1 cellular context compared by ENCODE assay signal in genomic region chr9:85741112-85741874, GRCh38.
TF ChIP-seq lines count a peak whose summit lies in the region.

No MANE protein-coding gene starts in this region.

TF ChIP-seq in HepG2, 621 proteins besides CTCF, POLR2A, EP300 and RAD21 (continued from another document and continues in another):
- TF ChIP-seq, protein P1, sequence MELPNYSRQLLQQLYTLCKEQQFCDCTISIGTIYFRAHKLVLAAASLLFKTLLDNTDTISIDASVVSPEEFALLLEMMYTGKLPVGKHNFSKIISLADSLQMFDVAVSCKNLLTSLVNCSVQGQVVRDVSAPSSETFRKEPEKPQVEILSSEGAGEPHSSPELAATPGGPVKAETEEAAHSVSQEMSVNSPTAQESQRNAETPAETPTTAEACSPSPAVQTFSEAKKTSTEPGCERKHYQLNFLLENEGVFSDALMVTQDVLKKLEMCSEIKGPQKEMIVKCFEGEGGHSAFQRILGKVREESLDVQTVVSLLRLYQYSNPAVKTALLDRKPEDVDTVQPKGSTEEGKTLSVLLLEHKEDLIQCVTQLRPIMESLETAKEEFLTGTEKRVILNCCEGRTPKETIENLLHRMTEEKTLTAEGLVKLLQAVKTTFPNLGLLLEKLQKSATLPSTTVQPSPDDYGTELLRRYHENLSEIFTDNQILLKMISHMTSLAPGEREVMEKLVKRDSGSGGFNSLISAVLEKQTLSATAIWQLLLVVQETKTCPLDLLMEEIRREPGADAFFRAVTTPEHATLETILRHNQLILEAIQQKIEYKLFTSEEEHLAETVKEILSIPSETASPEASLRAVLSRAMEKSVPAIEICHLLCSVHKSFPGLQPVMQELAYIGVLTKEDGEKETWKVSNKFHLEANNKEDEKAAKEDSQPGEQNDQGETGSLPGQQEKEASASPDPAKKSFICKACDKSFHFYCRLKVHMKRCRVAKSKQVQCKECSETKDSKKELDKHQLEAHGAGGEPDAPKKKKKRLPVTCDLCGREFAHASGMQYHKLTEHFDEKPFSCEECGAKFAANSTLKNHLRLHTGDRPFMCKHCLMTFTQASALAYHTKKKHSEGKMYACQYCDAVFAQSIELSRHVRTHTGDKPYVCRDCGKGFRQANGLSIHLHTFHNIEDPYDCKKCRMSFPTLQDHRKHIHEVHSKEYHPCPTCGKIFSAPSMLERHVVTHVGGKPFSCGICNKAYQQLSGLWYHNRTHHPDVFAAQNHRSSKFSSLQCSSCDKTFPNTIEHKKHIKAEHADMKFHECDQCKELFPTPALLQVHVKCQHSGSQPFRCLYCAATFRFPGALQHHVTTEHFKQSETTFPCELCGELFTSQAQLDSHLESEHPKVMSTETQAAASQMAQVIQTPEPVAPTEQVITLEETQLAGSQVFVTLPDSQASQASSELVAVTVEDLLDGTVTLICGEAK (IDR thresholded peaks at IDR 0.05) = no peak
- TF ChIP-seq, protein P1 (CRISPR knock-in tag; IDR thresholded peaks at IDR 0.05) = peak; percentile 38; the same call in 1 of the 2 replicates
- TF ChIP-seq ZNF230 (CRISPR knock-in tag; IDR thresholded peaks at IDR 0.05) (no peak), NFE2L1 (CRISPR knock-in tag; IDR thresholded peaks at IDR 0.05; ENCODE audit: borderline replicate concordance) (no peak), ZNF550 (CRISPR knock-in tag; IDR thresholded peaks at IDR 0.05; ENCODE audit: borderline replicate concordance) (no peak), TFE3 (CRISPR knock-in tag; IDR thresholded peaks at IDR 0.05) (no peak), ZNF205 (CRISPR knock-in tag; IDR thresholded peaks at IDR 0.05) (no peak), MAFG (CRISPR knock-in tag; IDR thresholded peaks at IDR 0.05) (no peak), SOX13 (IDR thresholded peaks at IDR 0.05) (no peak), SOX13 (CRISPR knock-in tag; conservative IDR thresholded peaks at IDR 0.05 in 1 of 2, IDR thresholded peaks at IDR 0.05 in 1 of 2) (no peak), ZNF260 (CRISPR knock-in tag; IDR thresholded peaks at IDR 0.05; ENCODE audit: borderline replicate concordance, low read depth) (no peak), ZNF605 (CRISPR knock-in tag; IDR thresholded peaks at IDR 0.05) (no peak), RFXAP (CRISPR knock-in tag; IDR thresholded peaks at IDR 0.05; ENCODE audit: borderline replicate concordance) (no peak), ZNF777 (CRISPR knock-in tag; IDR thresholded peaks at IDR 0.05) (no peak; the same call in 1 of the 2 replicates), ATAD3A (CRISPR knock-in tag; IDR thresholded peaks at IDR 0.05) (no peak), ZNF263 (CRISPR knock-in tag; IDR thresholded peaks at IDR 0.05) (no peak), GTF3A (CRISPR knock-in tag; conservative IDR thresholded peaks at IDR 0.05) (no peak), ZSCAN21 (CRISPR knock-in tag; IDR thresholded peaks at IDR 0.05; ENCODE audit: borderline replicate concordance) (no peak), ZFP90 (CRISPR knock-in tag; IDR thresholded peaks at IDR 0.05; ENCODE audit: borderline replicate concordance) (no peak), BRCA1 (CRISPR knock-in tag; IDR thresholded peaks at IDR 0.05) (no peak), ZFYVE20 (CRISPR knock-in tag; IDR thresholded peaks at IDR 0.05; ENCODE audit: borderline replicate concordance, low read depth) (no peak), ZNF337 (CRISPR knock-in tag; IDR thresholded peaks at IDR 0.05; ENCODE audit: borderline replicate concordance, low read depth) (no peak), MBD4 (IDR thresholded peaks at IDR 0.05; ENCODE audit: borderline replicate concordance, low read length) (no peak), SOX6 (IDR thresholded peaks at IDR 0.05) (no peak), SOX6 (CRISPR knock-in tag; IDR thresholded peaks at IDR 0.05) (no peak), MTERF4 (CRISPR knock-in tag; IDR thresholded peaks at IDR 0.05) (no peak), KLF12 (CRISPR knock-in tag; IDR thresholded peaks at IDR 0.05; ENCODE audit: borderline replicate concordance) (no peak), ONECUT2 (CRISPR knock-in tag; IDR thresholded peaks at IDR 0.05) (no peak), CREB1 (IDR thresholded peaks at IDR 0.05) (no peak), CREB1 (CRISPR knock-in tag; IDR thresholded peaks at IDR 0.05) (no peak), SYNCRIP (IDR thresholded peaks at IDR 0.05; ENCODE audit: insufficient read depth, low read depth, low read length) (no peak), ZNF317 (CRISPR knock-in tag; IDR thresholded peaks at IDR 0.05) (no peak), KLF15 (CRISPR knock-in tag; IDR thresholded peaks at IDR 0.05; ENCODE audit: borderline replicate concordance) (peak; percentile 38; the same call in 1 of the 2 replicates), ZBTB49 (CRISPR knock-in tag; IDR thresholded peaks at IDR 0.05; ENCODE audit: borderline replicate concordance) (no peak), REL (CRISPR knock-in tag; conservative IDR thresholded peaks at IDR 0.05) (peak; percentile 53; the same call in 1 of the 2 replicates), FOXC1 (CRISPR knock-in tag; IDR thresholded peaks at IDR 0.05; ENCODE audit: borderline replicate concordance) (peak; percentile 33; the same call in 1 of the 2 replicates), ZNF747 (CRISPR knock-in tag; IDR thresholded peaks at IDR 0.05; ENCODE audit: borderline replicate concordance) (no peak), HHEX (CRISPR knock-in tag; IDR thresholded peaks at IDR 0.05) (no peak), RORA (CRISPR knock-in tag; IDR thresholded peaks at IDR 0.05) (no peak), TEAD3 (CRISPR knock-in tag; optimal IDR thresholded peaks at IDR 0.05; ENCODE audit: borderline replicate concordance) (no peak), PAXIP1 (CRISPR knock-in tag; conservative IDR thresholded peaks at IDR 0.05) (no peak)
- TF ChIP-seq, protein P2, sequence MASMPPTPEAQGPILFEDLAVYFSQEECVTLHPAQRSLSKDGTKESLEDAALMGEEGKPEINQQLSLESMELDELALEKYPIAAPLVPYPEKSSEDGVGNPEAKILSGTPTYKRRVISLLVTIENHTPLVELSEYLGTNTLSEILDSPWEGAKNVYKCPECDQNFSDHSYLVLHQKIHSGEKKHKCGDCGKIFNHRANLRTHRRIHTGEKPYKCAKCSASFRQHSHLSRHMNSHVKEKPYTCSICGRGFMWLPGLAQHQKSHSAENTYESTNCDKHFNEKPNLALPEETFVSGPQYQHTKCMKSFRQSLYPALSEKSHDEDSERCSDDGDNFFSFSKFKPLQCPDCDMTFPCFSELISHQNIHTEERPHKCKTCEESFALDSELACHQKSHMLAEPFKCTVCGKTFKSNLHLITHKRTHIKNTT (CRISPR knock-in tag; IDR thresholded peaks at IDR 0.05) = no peak
- TF ChIP-seq, protein P3, sequence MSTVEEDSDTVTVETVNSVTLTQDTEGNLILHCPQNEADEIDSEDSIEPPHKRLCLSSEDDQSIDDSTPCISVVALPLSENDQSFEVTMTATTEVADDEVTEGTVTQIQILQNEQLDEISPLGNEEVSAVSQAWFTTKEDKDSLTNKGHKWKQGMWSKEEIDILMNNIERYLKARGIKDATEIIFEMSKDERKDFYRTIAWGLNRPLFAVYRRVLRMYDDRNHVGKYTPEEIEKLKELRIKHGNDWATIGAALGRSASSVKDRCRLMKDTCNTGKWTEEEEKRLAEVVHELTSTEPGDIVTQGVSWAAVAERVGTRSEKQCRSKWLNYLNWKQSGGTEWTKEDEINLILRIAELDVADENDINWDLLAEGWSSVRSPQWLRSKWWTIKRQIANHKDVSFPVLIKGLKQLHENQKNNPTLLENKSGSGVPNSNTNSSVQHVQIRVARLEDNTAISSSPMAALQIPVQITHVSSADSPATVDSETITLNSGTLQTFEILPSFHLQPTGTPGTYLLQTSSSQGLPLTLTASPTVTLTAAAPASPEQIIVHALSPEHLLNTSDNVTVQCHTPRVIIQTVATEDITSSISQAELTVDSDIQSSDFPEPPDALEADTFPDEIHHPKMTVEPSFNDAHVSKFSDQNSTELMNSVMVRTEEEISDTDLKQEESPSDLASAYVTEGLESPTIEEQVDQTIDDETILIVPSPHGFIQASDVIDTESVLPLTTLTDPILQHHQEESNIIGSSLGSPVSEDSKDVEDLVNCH (CRISPR knock-in tag; IDR thresholded peaks at IDR 0.05) = no peak
- TF ChIP-seq, protein P4, sequence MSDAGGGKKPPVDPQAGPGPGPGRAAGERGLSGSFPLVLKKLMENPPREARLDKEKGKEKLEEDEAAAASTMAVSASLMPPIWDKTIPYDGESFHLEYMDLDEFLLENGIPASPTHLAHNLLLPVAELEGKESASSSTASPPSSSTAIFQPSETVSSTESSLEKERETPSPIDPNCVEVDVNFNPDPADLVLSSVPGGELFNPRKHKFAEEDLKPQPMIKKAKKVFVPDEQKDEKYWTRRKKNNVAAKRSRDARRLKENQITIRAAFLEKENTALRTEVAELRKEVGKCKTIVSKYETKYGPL (CRISPR knock-in tag; IDR thresholded peaks at IDR 0.05) = peak; percentile 45; the same call in 1 of the 2 replicates
